ENCODE assay signal across 8 cellular contexts in the genomic region with DNA sequence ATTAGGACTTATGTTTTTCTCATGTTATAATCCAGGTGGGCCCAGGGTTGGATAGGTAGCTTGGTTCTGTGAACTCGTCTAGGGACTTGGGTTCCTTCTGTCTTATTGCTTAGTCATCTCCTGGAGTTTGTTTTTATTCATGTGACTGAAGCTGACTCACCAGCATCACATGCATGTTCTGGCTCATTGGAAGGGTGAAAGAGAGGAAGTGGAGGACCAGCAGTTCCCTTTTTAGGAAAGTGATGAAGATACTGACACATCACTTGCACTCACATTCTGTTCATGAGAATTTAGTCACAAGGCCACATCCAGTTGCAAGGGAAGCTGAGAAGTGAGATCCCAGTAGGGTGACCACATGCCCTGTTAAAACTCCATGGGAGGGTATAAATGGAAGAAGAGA.
DNase-seq lines count a peak whose midpoint lies in the region; ATAC-seq and TF ChIP-seq lines count a peak whose summit lies in the region.
"Not testable (repeated sequence)": the region's sequence is repeated elsewhere in the genome, so short reads cannot be mapped to it uniquely, and the experiment has no call there.

No MANE protein-coding gene starts in this region.

- BruUV-seq in Panc1 (replicated peaks; lab: Mats Ljungman, UMichigan) = not testable (repeated sequence)

- intact Hi-C loops in Panc1 (cut with micrococcal nuclease; ENCODE audit: unreplicated experiment); Right ventricle myocardium superior (cut with DNase I); mucosa of descending colon (cut with DNase I, micrococcal nuclease): not testable (repeated sequence)

- H3K36me3 Mint-ChIP-seq in activated naive CD4-positive, alpha-beta T cell treated with anti-CD3 and anti-CD28 coated beads, Interleukin-2, amount 50 U/mL, for 72 hours = not testable (repeated sequence)

- not testable (repeated sequence) for H3K4me1 ChIP-seq in Panc1 (ENCODE audit: control insufficient read depth, insufficient read depth, low read length); mucosa of descending colon (ENCODE audit: low read depth)

- in situ Hi-C loops in Panc1 (cut with HindIII; ENCODE audit: low pct_unique_long_range_greater_than_20kb, low sequenced_read_pairs) = not testable (repeated sequence)

- H3K36me3 ChIP-seq in Panc1 (ENCODE audit: control insufficient read depth, insufficient read depth, low read length); mucosa of descending colon (ENCODE audit: low read depth): not testable (repeated sequence)

- not testable (repeated sequence) for H3K9me3 Mint-ChIP-seq in activated naive CD4-positive, alpha-beta T cell treated with anti-CD3 and anti-CD28 coated beads, Interleukin-2, amount 50 U/mL, for 72 hours; stimulated activated naive CD8-positive, alpha-beta T cell treated with anti-CD3 and anti-CD28 coated beads, Interleukin-15, amount 100 ng/mL, for 72 hours

- not testable (repeated sequence) for H3K27me3 ChIP-seq in Panc1 (ENCODE audit: control insufficient read depth, insufficient read depth, low read length)

- ATAC-seq in GM18502 (IDR thresholded peaks at IDR 0.05; ENCODE audit: poor library complexity, unreplicated experiment) (peak; percentile 48), GM21619 (IDR thresholded peaks at IDR 0.05; ENCODE audit: unreplicated experiment) (peak; percentile 83), HG03196 (IDR thresholded peaks at IDR 0.05; ENCODE audit: unreplicated experiment) (peak; percentile 63), Panc1 (peak; percentile 74), Right ventricle myocardium superior (ENCODE audit: poor library complexity) (peak; percentile 82), mucosa of descending colon (peak; percentile 70)
- peak; percentile 96 to 97 for ATAC-seq in activated naive CD4-positive, alpha-beta T cell treated with anti-CD3 and anti-CD28 coated beads, Interleukin-2, amount 50 U/mL, for 72 hours
- peak; percentile 76 for ATAC-seq in stimulated activated naive CD8-positive, alpha-beta T cell treated with anti-CD3 and anti-CD28 coated beads, Interleukin-15, amount 100 ng/mL, for 72 hours

- H3K27ac Mint-ChIP-seq in activated naive CD4-positive, alpha-beta T cell treated with anti-CD3 and anti-CD28 coated beads, Interleukin-2, amount 50 U/mL, for 72 hours; stimulated activated naive CD8-positive, alpha-beta T cell treated with anti-CD3 and anti-CD28 coated beads, Interleukin-15, amount 100 ng/mL, for 72 hours: not testable (repeated sequence)

- CTCF ChIA-PET in Panc1 (lab: Charles Lee) = not testable (repeated sequence)

- H3K27ac ChIP-seq in Panc1 (ENCODE audit: low read length) = not testable (repeated sequence)

- not testable (repeated sequence) for H3K4me1 Mint-ChIP-seq in stimulated activated naive CD8-positive, alpha-beta T cell treated with anti-CD3 and anti-CD28 coated beads, Interleukin-15, amount 100 ng/mL, for 72 hours

- POLR2A ChIA-PET in Panc1 (lab: Charles Lee) = not testable (repeated sequence)

- not testable (repeated sequence) for H3K4me3 Mint-ChIP-seq in stimulated activated naive CD8-positive, alpha-beta T cell treated with anti-CD3 and anti-CD28 coated beads, Interleukin-15, amount 100 ng/mL, for 72 hours

- H3K4me3 ChIP-seq in Panc1 (ENCODE audit: low read depth in 2 of 2, low read length in 2 of 2); mucosa of descending colon: not testable (repeated sequence)

- not testable (repeated sequence) for TF ChIP-seq CTCF in Panc1 (IDR thresholded peaks at IDR 0.05); mucosa of descending colon (IDR thresholded peaks at IDR 0.05)

- not testable (repeated sequence) for H3K9me3 ChIP-seq in Panc1 (ENCODE audit: control insufficient read depth, insufficient read depth, low read depth, low read length); mucosa of descending colon

- not testable (repeated sequence) for DNase-seq in Panc1 (ENCODE audit: low read depth, low spot score); activated naive CD4-positive, alpha-beta T cell treated with anti-CD3 and anti-CD28 coated beads, Interleukin-2, amount 50 U/mL, for 72 hours (ENCODE audit: low spot score in 2 of 2); Right ventricle myocardium superior; mucosa of descending colon; stimulated activated naive CD8-positive, alpha-beta T cell treated with anti-CD3 and anti-CD28 coated beads, Interleukin-15, amount 100 ng/mL, for 72 hours

- H3K27me3 Mint-ChIP-seq in stimulated activated naive CD8-positive, alpha-beta T cell treated with anti-CD3 and anti-CD28 coated beads, Interleukin-15, amount 100 ng/mL, for 72 hours = not testable (repeated sequence)
